ENCODE assay signal across 12 cellular contexts in genomic region chr10:110569736-110570135, GRCh38. TPM values are rescaled to one million over a fixed set of nuclear protein-coding genes. Genes with fewer than 3 reads are reported as not detected.
A peak's percentile ranks its signal among the peaks of the same experiment; 100 is the strongest.
DNase-seq lines count a peak whose midpoint lies in the region; ATAC-seq and TF ChIP-seq lines count a peak whose summit lies in the region.
"Had no signal": no experiment of that assay in that cellular context is flagged by ENCODE, and none has a peak within 500 bp of the region (broad histone marks: within the 10 kb centered on the region; RNA-seq: fewer than 3 reads in every experiment).

No MANE protein-coding gene starts in this region.

- no peak overlapping the region for H3K4ac ChIP-seq in neuronal stem cell (ENCODE audit: low read length)

- peak overlapping the region; percentile 55 for H3K27ac Mint-ChIP-seq in activated CD4-positive, alpha-beta T cell treated with anti-CD3 and anti-CD28 coated beads for 36 hours

- H3K9me3 ChIP-seq in MM.1S (replicated peaks; ENCODE audit: insufficient read depth, low read length) (no peaks in the 10 kb centered on the region), neuronal stem cell (replicated peaks in 1 of 2; ENCODE audit: control insufficient read depth in 2 of 2, insufficient read depth in 1 of 2, low read depth in 1 of 2, low read length in 2 of 2) (no peaks in the 10 kb centered on the region)

- TF ChIP-seq CTCF in MM.1S (IDR thresholded peaks at IDR 0.05; ENCODE audit: low read length) (no peak), coronary artery (IDR thresholded peaks at IDR 0.05) (no peak)

- no peak overlapping the region for H4K8ac ChIP-seq in neuronal stem cell (ENCODE audit: low read depth, low read length)

- H3K4me2 ChIP-seq in MM.1S (ENCODE audit: low read depth, low read length) (peak overlapping the region; percentile 95), neuronal stem cell (ENCODE audit: insufficient read depth, low read length, poor library complexity, severe bottlenecking) (no peak overlapping the region)

- H3F3A ChIP-seq in MM.1S (ENCODE audit: insufficient read depth, low read length), result peaks cover 7% of the 10 kb centered on the region; the same call in 1 of the 2 replicates

- DNase-seq in activated CD4-positive, alpha-beta T cell treated with anti-CD3 and anti-CD28 coated beads for 36 hours, result no peak
- DNase-seq in activated CD4-positive, alpha-beta T cell treated with anti-CD3 and anti-CD28 coated beads, Interleukin-2, amount 50 U/mL, for 1 hour, result no peak
- DNase-seq in MM.1S, result no peak
- no peak for DNase-seq in coronary artery (ENCODE audit: low spot score)
- no peak for DNase-seq in neuronal stem cell (ENCODE audit: low spot score)
- DNase-seq in NCI-H1105 (lab: John Stamatoyannopoulos, UW), result no peak
- no peak for DNase-seq in NCI-H526 treated with DMSO at 0.1 percent for 48 hours (lab: John Stamatoyannopoulos, UW)
- DNase-seq: effector CD4-positive, alpha-beta T cell; GF-D8; OCI-M1; stimulated activated CD4-positive, alpha-beta T cell treated with anti-CD3 and anti-CD28 coated beads, Interleukin-2, amount 100 ng/mL, for 48 hours had no signal

- H3K36me3 ChIP-seq in MM.1S (replicated peaks; ENCODE audit: insufficient read depth, low read length) (peaks cover 26% of the 10 kb centered on the region), neuronal stem cell (replicated peaks in 1 of 2; ENCODE audit: control insufficient read depth in 2 of 2, insufficient read depth in 2 of 2, low read length in 2 of 2) (peaks cover 7 to 59% of the 10 kb centered on the region in 2 donors)

- peak overlapping the region; percentile 19; the same call in 1 of the 2 replicates for H3K9ac ChIP-seq in MM.1S (ENCODE audit: low read length)
- peak overlapping the region; percentile 24 for H3K9ac ChIP-seq in neuronal stem cell (ENCODE audit: low read depth, low read length, poor library complexity)

- H3K27me3 Mint-ChIP-seq in activated CD4-positive, alpha-beta T cell treated with anti-CD3 and anti-CD28 coated beads for 36 hours, result peaks cover 1% of the 10 kb centered on the region

- peak overlapping the region; percentile 93 for H3K4me3 Mint-ChIP-seq in activated CD4-positive, alpha-beta T cell treated with anti-CD3 and anti-CD28 coated beads for 36 hours

- POLR2A ChIA-PET in activated CD4-positive, alpha-beta T cell treated with anti-CD3 and anti-CD28 coated beads for 36 hours (lab: Charles Lee), result interaction anchor here (0.6 to 0.7 kb wide), 4 partner anchors 15 to 348 kb away, joined by 3 to 6 read pairs (median 4); no protein-coding TSS in a partner anchor

- no peak overlapping the region for H2BK120ac ChIP-seq in neuronal stem cell (ENCODE audit: low read depth, low read length)

- no peaks in the 10 kb centered on the region for H3K9me2 ChIP-seq in MM.1S (replicated peaks; ENCODE audit: insufficient read depth, low read length)

- H3K36me3 Mint-ChIP-seq in activated CD4-positive, alpha-beta T cell treated with anti-CD3 and anti-CD28 coated beads for 36 hours (ENCODE audit: low read depth), result peaks cover 29% of the 10 kb centered on the region

- H3K9me3 Mint-ChIP-seq in activated CD4-positive, alpha-beta T cell treated with anti-CD3 and anti-CD28 coated beads for 36 hours (ENCODE audit: low read depth), result no peaks in the 10 kb centered on the region

- no CpG with 5 or more reads among the region's 1 CpG for WGBS in neuronal stem cell (ENCODE audit: extremely low coverage in 2 of 2, insufficient read length in 2 of 2, insufficient replicate concordance in 1 of 2), 2 donors

- H2AFZ ChIP-seq in MM.1S (ENCODE audit: low read length) (no peak overlapping the region), neuronal stem cell (ENCODE audit: low read length) (no peak overlapping the region)

- peaks cover 41% of the 10 kb centered on the region for H3K4me1 ChIP-seq in MM.1S (ENCODE audit: low read length)
- H3K4me1 ChIP-seq in neuronal stem cell (ENCODE audit: control insufficient read depth in 2 of 2, insufficient read depth in 1 of 2, low read depth in 1 of 2, low read length in 2 of 2), result peaks cover 3 to 5% of the 10 kb centered on the region in 2 donors

- ATAC-seq in activated CD4-positive, alpha-beta T cell treated with anti-CD3 and anti-CD28 coated beads for 36 hours, result no peak
- no peak for ATAC-seq in GM18868 (IDR thresholded peaks at IDR 0.05; ENCODE audit: unreplicated experiment)

- H4K91ac ChIP-seq in neuronal stem cell (ENCODE audit: low read depth, low read length, poor library complexity), result no peak overlapping the region

- intact Hi-C loops in activated CD4-positive, alpha-beta T cell treated with anti-CD3 and anti-CD28 coated beads for 36 hours (cut with DNase I, micrococcal nuclease), result loop anchor here (5.0 kb wide), 5 partner anchors 298 to 647 kb away; partner anchors contain the start of genes ADD3 (in 1 of the 2) and XPNPEP1 (in 1 of the 2)

- H2BK15ac ChIP-seq in neuronal stem cell (ENCODE audit: low read length), result no peak overlapping the region

- no peak overlapping the region for H2AK5ac ChIP-seq in neuronal stem cell (ENCODE audit: low read depth, low read length)

- H3K4me3 ChIP-seq in MM.1S (ENCODE audit: low read length) (peak overlapping the region; percentile 95), coronary artery (peak overlapping the region; percentile 100), neuronal stem cell (ENCODE audit: low read length in 2 of 2) (no peak overlapping the region)

- H3K23ac ChIP-seq in neuronal stem cell (ENCODE audit: low read depth, low read length, poor library complexity), result no peak overlapping the region

- peaks cover 45% of the 10 kb centered on the region for H3K4me1 Mint-ChIP-seq in activated CD4-positive, alpha-beta T cell treated with anti-CD3 and anti-CD28 coated beads for 36 hours

- CTCF ChIA-PET in activated CD4-positive, alpha-beta T cell treated with anti-CD3 and anti-CD28 coated beads for 36 hours (lab: Charles Lee), result interaction anchor here (0.6 to 1.8 kb wide), 9 partner anchors 10 to 590 kb away, joined by 3 to 6 read pairs (median 4); no protein-coding TSS in a partner anchor

- H2BK12ac ChIP-seq in neuronal stem cell (ENCODE audit: low read length), result no peak overlapping the region

- no peak overlapping the region for H2BK5ac ChIP-seq in neuronal stem cell (ENCODE audit: low read length)

- peaks cover 34% of the 10 kb centered on the region for H4K20me1 ChIP-seq in MM.1S (ENCODE audit: insufficient read depth, low read length)

- H3K79me1 ChIP-seq in neuronal stem cell (ENCODE audit: low read depth, low read length), result peaks cover 10% of the 10 kb centered on the region

- H3K14ac ChIP-seq in neuronal stem cell (ENCODE audit: low read length), result no peak overlapping the region

- H3K27ac ChIP-seq in MM.1S (ENCODE audit: low read length) (0 out of 2 replicates have a peak overlapping the region, but pooled peaks have one; percentile 9), coronary artery (no peak overlapping the region), neuronal stem cell (replicated peaks; ENCODE audit: low read length) (no peak overlapping the region)

- H3K18ac ChIP-seq in neuronal stem cell (ENCODE audit: low read length), result no peak overlapping the region

- H3K27me3 ChIP-seq in MM.1S (replicated peaks; ENCODE audit: insufficient read depth, low read length) (no peaks in the 10 kb centered on the region), neuronal stem cell (ENCODE audit: control insufficient read depth in 3 of 3, insufficient read depth in 3 of 3, low read depth in 1 of 3, low read length in 3 of 3) (no peaks in the 10 kb centered on the region)

- peaks cover 73% of the 10 kb centered on the region for H3K79me2 ChIP-seq in MM.1S (ENCODE audit: low read length)

RNA-seq across cellular contexts. Expression of gene SMC3, which starts 2.2 kb away (rescaled TPM):
- 10 to 100 TPM; 76.8 to 83.5 TPM for total RNA-seq in activated CD4-positive, alpha-beta T cell treated with anti-CD3 and anti-CD28 coated beads for 36 hours
- 85.0 TPM for polyA plus RNA-seq in neuronal stem cell (2013, experiment 1 of 2)
- 86.3 TPM for polyA plus RNA-seq in neuronal stem cell (2013, experiment 2 of 2)

Comparison
In these comparisons a context has a peak if more than half of its experiments do, and no peak if none do; other contexts are left out.
1. H3K4me3 ChIP-seq: peak in MM.1S (single experiment) and coronary artery (single experiment); none in neuronal stem cell (0 of 2).